Comparison of ENCODE assay signal across 14 cellular contexts in genomic region chr12:8036366-8036765, GRCh38. TPM values are rescaled to one million over a fixed set of nuclear protein-coding genes. Genes with fewer than 3 reads are reported as not detected.
A peak's percentile ranks its signal among the peaks of the same experiment; 100 is the strongest.
DNase-seq lines count a peak whose midpoint lies in the region; ATAC-seq and TF ChIP-seq lines count a peak whose summit lies in the region.
"Had no signal": no experiment of that assay in that cellular context is flagged by ENCODE, and none has a peak within 500 bp of the region (broad histone marks: within the 10 kb centered on the region; RNA-seq: fewer than 3 reads in every experiment).

No MANE protein-coding gene starts in this region.

- TF ChIP-seq POLR2A in esophagus muscularis mucosa (IDR thresholded peaks at IDR 0.05; ENCODE audit: low read depth): no peak

- peaks cover 20% of the 10 kb centered on the region for H3K36me3 ChIP-seq in BLaER1
- peaks cover 4% of the 10 kb centered on the region; the same call in 1 of the 2 replicates for H3K36me3 ChIP-seq in Loucy (ENCODE audit: insufficient read depth, low read length)
- peaks cover 10 to 25% (median 20%) of the 10 kb centered on the region in 4 donors for H3K36me3 ChIP-seq in esophagus muscularis mucosa
- H3K36me3 ChIP-seq: neural progenitor cell had no signal

- no peaks in the 10 kb centered on the region for H3K9me3 Mint-ChIP-seq in neural crest cell
- no peaks in the 10 kb centered on the region for H3K9me3 Mint-ChIP-seq in stimulated activated naive B cell treated with anti-CD40 and anti-IgM and Interleukin-4, amounts not matched to agents 10 μg/mL and 1 μg/mL and 100 μg/mL, for 72 hours
- H3K9me3 Mint-ChIP-seq: neural progenitor cell had no signal

- H2AFZ ChIP-seq in Loucy (ENCODE audit: low read length): no peak overlapping the region
- H2AFZ ChIP-seq: neural progenitor cell had no signal

- H3K36me3 Mint-ChIP-seq in neural crest cell (ENCODE audit: low read depth): no peaks in the 10 kb centered on the region
- peaks cover 9 to 18% of the 10 kb centered on the region in 2 donors for H3K36me3 Mint-ChIP-seq in stimulated activated naive B cell treated with anti-CD40 and anti-IgM and Interleukin-4, amounts not matched to agents 10 μg/mL and 1 μg/mL and 100 μg/mL, for 72 hours

- no peak for TF ChIP-seq EP300 in esophagus muscularis mucosa (IDR thresholded peaks at IDR 0.05)

- no peak overlapping the region for H3K27ac Mint-ChIP-seq in neural crest cell (ENCODE audit: unreplicated experiment)
- H3K27ac Mint-ChIP-seq in stimulated activated naive B cell treated with anti-CD40 and anti-IgM and Interleukin-4, amounts not matched to agents 10 μg/mL and 1 μg/mL and 100 μg/mL, for 72 hours: no peak overlapping the region
- H3K27ac Mint-ChIP-seq: neural progenitor cell had no signal

- no peak for DNase-seq in esophagus muscularis mucosa (ENCODE audit: extremely low spot score)
- DNase-seq in neural crest cell (ENCODE audit: low read depth, low spot score): no peak
- no peak for DNase-seq in HK-2 (ENCODE audit: unreplicated experiment)
- DNase-seq in stimulated activated naive B cell treated with anti-CD40 and anti-IgM and Interleukin-4, amounts not matched to agents 10 μg/mL and 1 μg/mL and 100 μg/mL, for 72 hours: no peak
- DNase-seq in left colon: no peak
- DNase-seq: foreskin melanocyte, kidney, NCI-H2227 treated with DMSO at 0.1 percent for 48 hours, SK-N-SH had no signal

- H3K4me1 ChIP-seq in BLaER1 (peaks cover 73% of the 10 kb centered on the region), Loucy (ENCODE audit: insufficient read depth, low read length, poor library complexity, severe bottlenecking) (peaks cover 67% of the 10 kb centered on the region), esophagus muscularis mucosa (peaks cover 66 to 76% (median 73%) of the 10 kb centered on the region in 4 donors)

- H3K4me2 ChIP-seq in BLaER1: peak overlapping the region; percentile 95
- H3K4me2 ChIP-seq in Loucy (ENCODE audit: low read depth, low read length, poor library complexity, severe bottlenecking): peak overlapping the region; percentile 95
- H3K4me2 ChIP-seq: neural progenitor cell had no signal

- H3K9me3 ChIP-seq in BLaER1 (no peaks in the 10 kb centered on the region), Loucy (ENCODE audit: insufficient read depth, low read depth, low read length) (no peaks in the 10 kb centered on the region), esophagus muscularis mucosa (no peaks in the 10 kb centered on the region)
- H3K9me3 ChIP-seq: SK-N-SH had no signal

- H3K27ac ChIP-seq in BLaER1: 0 out of 2 replicates have a peak overlapping the region, but pooled peaks have one; percentile 61
- H3K27ac ChIP-seq in esophagus muscularis mucosa (replicated peaks in 1 of 4): peak overlapping the region; percentile 98 to 99 (median 99)
- H3K27ac ChIP-seq: neural progenitor cell had no signal

- WGBS in esophagus muscularis mucosa: 52% methylated on average over 7 of the region's 7 CpGs

- peaks cover 59% of the 10 kb centered on the region for H3K4me1 Mint-ChIP-seq in neural crest cell
- H3K4me1 Mint-ChIP-seq in stimulated activated naive B cell treated with anti-CD40 and anti-IgM and Interleukin-4, amounts not matched to agents 10 μg/mL and 1 μg/mL and 100 μg/mL, for 72 hours: peaks cover 56 to 73% of the 10 kb centered on the region in 2 donors

- no peak for ATAC-seq in GM21423 (IDR thresholded peaks at IDR 0.05; ENCODE audit: unreplicated experiment)
- no peak for ATAC-seq in stimulated activated naive B cell treated with anti-CD40 and anti-IgM and Interleukin-4, amounts not matched to agents 10 μg/mL and 1 μg/mL and 100 μg/mL, for 72 hours (replicated peaks)
- no peak for ATAC-seq in left colon
- ATAC-seq: HCT116 had no signal

- intact Hi-C loops in esophagus muscularis mucosa (cut with DNase I): loop anchor here (5.0 kb wide), 1 partner anchor 41 kb away; no protein-coding TSS in a partner anchor
- intact Hi-C loops in left colon (cut with DNase I, micrococcal nuclease): loop anchor here in 1 of 2 donors (10.0 kb wide), 1 partner anchor 208 kb away; no protein-coding TSS in a partner anchor

- H3K27me3 ChIP-seq in BLaER1 (no peaks in the 10 kb centered on the region), Loucy (ENCODE audit: insufficient read depth, low read length, poor library complexity, severe bottlenecking) (no peaks in the 10 kb centered on the region), esophagus muscularis mucosa (no peaks in the 10 kb centered on the region)
- H3K27me3 ChIP-seq: neural progenitor cell had no signal

- H3K9ac ChIP-seq in BLaER1 (no peak overlapping the region), Loucy (ENCODE audit: low read depth, low read length, poor library complexity, severe bottlenecking) (peak overlapping the region; percentile 91)
- H3K9ac ChIP-seq: neural progenitor cell, SK-N-SH had no signal

- no peaks in the 10 kb centered on the region for H3K27me3 Mint-ChIP-seq in neural crest cell (ENCODE audit: low read depth)
- no peaks in the 10 kb centered on the region for H3K27me3 Mint-ChIP-seq in stimulated activated naive B cell treated with anti-CD40 and anti-IgM and Interleukin-4, amounts not matched to agents 10 μg/mL and 1 μg/mL and 100 μg/mL, for 72 hours

- H3K4me3 ChIP-seq in BLaER1 (no peak overlapping the region), Loucy (ENCODE audit: low read length, poor library complexity, severe bottlenecking) (peak overlapping the region; percentile 95), esophagus muscularis mucosa (peak overlapping the region in 2 of 4 donors; percentile 2 to 98)
- H3K4me3 ChIP-seq: neural progenitor cell had no signal

- peak overlapping the region; percentile 94 for H3K4me3 Mint-ChIP-seq in neural crest cell
- no peak overlapping the region for H3K4me3 Mint-ChIP-seq in stimulated activated naive B cell treated with anti-CD40 and anti-IgM and Interleukin-4, amounts not matched to agents 10 μg/mL and 1 μg/mL and 100 μg/mL, for 72 hours

- peaks cover 31% of the 10 kb centered on the region; the same call in 1 of the 2 replicates for H4K20me1 ChIP-seq in BLaER1
- H4K20me1 ChIP-seq in Loucy (ENCODE audit: insufficient read depth, low read length, poor library complexity, severe bottlenecking): no peaks in the 10 kb centered on the region

- H3K79me2 ChIP-seq in Loucy (ENCODE audit: insufficient read depth, low read length): peaks cover 29% of the 10 kb centered on the region

- no peaks in the 10 kb centered on the region for H3F3A ChIP-seq in Loucy (ENCODE audit: low read depth)

- TF ChIP-seq CTCF in Loucy (conservative IDR thresholded peaks at IDR 0.05; ENCODE audit: low read length): no peak
- TF ChIP-seq CTCF in esophagus muscularis mucosa (IDR thresholded peaks at IDR 0.05): no peak
- no peak for TF ChIP-seq CTCF in neural crest cell (conservative IDR thresholded peaks at IDR 0.05)

- H3K9me2 ChIP-seq in Loucy (replicated peaks; ENCODE audit: low read depth, low read length): no peaks in the 10 kb centered on the region
- H3K9me2 ChIP-seq: SK-N-SH had no signal

RNA-seq across cellular contexts. Expression of gene FOXJ2, which starts 3.9 kb away (rescaled TPM):
- total RNA-seq in esophagus muscularis mucosa (10 to 100 TPM; 17.4 to 29.0 (median 23.9) TPM), neural crest cell (14.1 and 15.4 TPM in 2 replicates), left colon (10 to 100 TPM; 10.7 to 13.3 TPM)

RNA-seq across cellular contexts. Expression of gene C3AR1, which starts 29.8 kb away (rescaled TPM):
- 10 to 100 TPM in 1 of 4 donors, 1 to 10 TPM in 3; 4.9 to 18.7 (median 9.0) TPM for total RNA-seq in esophagus muscularis mucosa
- total RNA-seq in neural crest cell: not detected in 2 replicates
- 1 to 10 TPM; 2.1 to 7.4 TPM for total RNA-seq in left colon

RNA-seq across cellular contexts. Expression of gene NECAP1, which starts 45.7 kb away (rescaled TPM):
- total RNA-seq in esophagus muscularis mucosa (10 to 100 TPM; 17.9 to 29.2 (median 23.0) TPM), neural crest cell (25.7 and 27.3 TPM in 2 replicates), left colon (10 to 100 TPM; 41.1 to 43.8 TPM)
